Comparison of ENCODE assay signal across 17 cellular contexts in the genomic region with DNA sequence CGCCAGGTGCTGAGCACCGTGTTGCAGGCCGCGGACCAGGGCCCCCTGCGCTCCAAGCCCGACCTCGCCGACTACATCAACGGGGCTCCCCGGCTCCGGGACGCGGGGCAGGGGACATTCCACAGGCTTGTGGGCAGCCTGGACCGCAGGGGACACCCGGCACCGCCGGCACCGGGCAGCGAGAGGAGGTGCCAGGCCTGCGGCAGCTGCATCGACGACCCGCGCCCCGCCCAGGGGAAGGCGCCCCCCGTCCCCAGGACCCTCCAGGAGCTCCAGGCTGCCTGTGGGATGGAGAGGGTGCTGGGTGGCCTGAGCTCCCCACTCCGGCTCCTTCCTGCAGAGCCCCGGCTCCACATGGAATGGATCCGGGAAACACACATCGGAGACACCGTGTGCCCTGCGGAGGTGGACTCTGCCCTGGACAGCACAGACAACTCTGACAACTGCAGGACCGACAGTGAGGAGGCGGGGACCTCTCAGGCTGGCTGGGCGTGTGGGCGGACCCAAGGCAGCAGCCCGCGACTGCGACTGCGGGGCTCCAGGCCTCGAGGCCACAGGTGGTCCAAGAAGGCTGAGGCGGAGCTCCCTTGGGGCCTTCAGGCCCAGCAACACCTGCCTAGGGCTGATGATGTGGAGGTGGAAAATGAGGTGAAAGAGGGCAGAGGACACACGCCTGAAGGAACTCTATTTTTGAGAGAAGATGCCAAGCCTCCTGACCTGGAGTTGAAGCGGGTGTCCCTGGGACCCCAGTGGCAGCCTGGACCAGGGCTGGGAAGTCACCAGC. TPM values are rescaled to one million over a fixed set of nuclear protein-coding genes. Genes with fewer than 3 reads are reported as not detected.
DNase-seq lines count a peak whose midpoint lies in the region; ATAC-seq and TF ChIP-seq lines count a peak whose summit lies in the region.
"Had no signal": no experiment of that assay in that cellular context is flagged by ENCODE, and none has a peak within 500 bp of the region (broad histone marks: within the 10 kb centered on the region; RNA-seq: fewer than 3 reads in every experiment).

No MANE protein-coding gene starts in this region.

- peaks cover 33% of the 10 kb centered on the region for H3K36me3 ChIP-seq in WERI-Rb-1

- peak; percentile 62 for ATAC-seq in HG02763 (IDR thresholded peaks at IDR 0.05; ENCODE audit: unreplicated experiment)
- peak; percentile 59 for ATAC-seq in stimulated activated memory B cell treated with anti-CD40 and anti-IgM and Interleukin-4, amounts not matched to agents 10 μg/mL and 1 μg/mL and 100 μg/mL, for 72 hours
- no peak for ATAC-seq in naive thymus-derived CD8-positive, alpha-beta T cell
- ATAC-seq: Panc1, sciatic nerve had no signal

- peak overlapping the region; percentile 16 for H3K4me3 Mint-ChIP-seq in stimulated activated memory B cell treated with anti-CD40 and anti-IgM and Interleukin-4, amounts not matched to agents 10 μg/mL and 1 μg/mL and 100 μg/mL, for 72 hours
- H3K4me3 Mint-ChIP-seq in naive thymus-derived CD8-positive, alpha-beta T cell, result no peak overlapping the region
- H3K4me3 Mint-ChIP-seq: activated naive CD8-positive, alpha-beta T cell; T-helper 2 cell treated with Interferon-gamma antibody and Interleukin-4, amounts not matched to agents 5 μg/mL and 100 μg/mL, for 36 hours had no signal

- H3K9me3 ChIP-seq in WERI-Rb-1 (ENCODE audit: severe bottlenecking), result no peaks in the 10 kb centered on the region
- H3K9me3 ChIP-seq: Caco-2, tibial artery had no signal

- no peak for TF ChIP-seq CTCF in WERI-Rb-1 (IDR thresholded peaks at IDR 0.05; ENCODE audit: low read depth, low read length)

- H3K27ac Mint-ChIP-seq in stimulated activated memory B cell treated with anti-CD40 and anti-IgM and Interleukin-4, amounts not matched to agents 10 μg/mL and 1 μg/mL and 100 μg/mL, for 72 hours, result no peak overlapping the region
- H3K27ac Mint-ChIP-seq in naive thymus-derived CD8-positive, alpha-beta T cell, result no peak overlapping the region
- H3K27ac Mint-ChIP-seq: activated naive CD8-positive, alpha-beta T cell; T-helper 2 cell treated with Interferon-gamma antibody and Interleukin-4, amounts not matched to agents 5 μg/mL and 100 μg/mL, for 36 hours had no signal

- H3K27me3 ChIP-seq in WERI-Rb-1 (ENCODE audit: insufficient read depth, low read depth, severe bottlenecking), result no peaks in the 10 kb centered on the region
- H3K27me3 ChIP-seq: tibial artery had no signal

- POLR2A ChIA-PET in naive thymus-derived CD8-positive, alpha-beta T cell (lab: Charles Lee), result interaction anchor here (0.5 kb wide), 1 partner anchor 28 kb away, joined by 3 read pairs; no protein-coding TSS in a partner anchor

- no peak overlapping the region for H3K4me3 ChIP-seq in WERI-Rb-1 (ENCODE audit: low read depth, low read length)
- H3K4me3 ChIP-seq: tibial artery had no signal

- DNase-seq in NCI-H146 (lab: John Stamatoyannopoulos, UW) (peak; percentile 35), NCI-H146 treated with DMSO at 0.1 percent for 48 hours (lab: John Stamatoyannopoulos, UW; ENCODE audit: unreplicated experiment) (no peak), WERI-Rb-1 (no peak), anterior cingulate cortex (lab: John Stamatoyannopoulos, UW) (no peak)
- DNase-seq in naive thymus-derived CD8-positive, alpha-beta T cell, result no peak
- DNase-seq: 8988T, Caco-2, IMR-90, NCI-H2081, tibial artery had no signal

- peaks cover 39% of the 10 kb centered on the region for H3K4me1 Mint-ChIP-seq in stimulated activated memory B cell treated with anti-CD40 and anti-IgM and Interleukin-4, amounts not matched to agents 10 μg/mL and 1 μg/mL and 100 μg/mL, for 72 hours
- H3K4me1 Mint-ChIP-seq in naive thymus-derived CD8-positive, alpha-beta T cell, result peaks cover 5 to 12% (median 9%) of the 10 kb centered on the region in 4 donors

- H3K27ac ChIP-seq in angular gyrus (ENCODE audit: low read depth, low read length), result peak overlapping the region; percentile 14
- no peak overlapping the region for H3K27ac ChIP-seq in WERI-Rb-1
- H3K27ac ChIP-seq: tibial artery had no signal

- H3K27me3 Mint-ChIP-seq in stimulated activated memory B cell treated with anti-CD40 and anti-IgM and Interleukin-4, amounts not matched to agents 10 μg/mL and 1 μg/mL and 100 μg/mL, for 72 hours, result peaks cover 22% of the 10 kb centered on the region
- peaks cover 0 to 10% (median 4%) of the 10 kb centered on the region in 5 donors for H3K27me3 Mint-ChIP-seq in naive thymus-derived CD8-positive, alpha-beta T cell

- H3K36me3 Mint-ChIP-seq in stimulated activated memory B cell treated with anti-CD40 and anti-IgM and Interleukin-4, amounts not matched to agents 10 μg/mL and 1 μg/mL and 100 μg/mL, for 72 hours, result no peaks in the 10 kb centered on the region
- H3K36me3 Mint-ChIP-seq in naive thymus-derived CD8-positive, alpha-beta T cell, result no peaks in the 10 kb centered on the region

- no peaks in the 10 kb centered on the region for H3K9me3 Mint-ChIP-seq in stimulated activated memory B cell treated with anti-CD40 and anti-IgM and Interleukin-4, amounts not matched to agents 10 μg/mL and 1 μg/mL and 100 μg/mL, for 72 hours
- no peaks in the 10 kb centered on the region for H3K9me3 Mint-ChIP-seq in naive thymus-derived CD8-positive, alpha-beta T cell
- H3K9me3 Mint-ChIP-seq: T-helper 2 cell treated with Interferon-gamma antibody and Interleukin-4, amounts not matched to agents 5 μg/mL and 100 μg/mL, for 36 hours had no signal

RNA-seq across cellular contexts. Expression of gene KIAA1614, which starts 22.8 kb away (rescaled TPM):
- total RNA-seq in naive thymus-derived CD8-positive, alpha-beta T cell, result under 1 TPM; 0.18 to 0.33 TPM
- under 1 TPM in 2 of 3 donors, not detected in 1; 0.04 to 0.05 TPM for polyA plus RNA-seq in naive thymus-derived CD8-positive, alpha-beta T cell

Comparison
In these comparisons a context has a peak if more than half of its experiments do, and no peak if none do; other contexts are left out.
1. ATAC-seq: peak in HG02763 (single experiment) and stimulated activated memory B cell treated with anti-CD40 and anti-IgM and Interleukin-4, amounts not matched to agents 10 μg/mL and 1 μg/mL and 100 μg/mL, for 72 hours (single experiment); none in naive thymus-derived CD8-positive, alpha-beta T cell (0 of 2).